1 cellular context compared by ENCODE assay signal in the genomic region with DNA sequence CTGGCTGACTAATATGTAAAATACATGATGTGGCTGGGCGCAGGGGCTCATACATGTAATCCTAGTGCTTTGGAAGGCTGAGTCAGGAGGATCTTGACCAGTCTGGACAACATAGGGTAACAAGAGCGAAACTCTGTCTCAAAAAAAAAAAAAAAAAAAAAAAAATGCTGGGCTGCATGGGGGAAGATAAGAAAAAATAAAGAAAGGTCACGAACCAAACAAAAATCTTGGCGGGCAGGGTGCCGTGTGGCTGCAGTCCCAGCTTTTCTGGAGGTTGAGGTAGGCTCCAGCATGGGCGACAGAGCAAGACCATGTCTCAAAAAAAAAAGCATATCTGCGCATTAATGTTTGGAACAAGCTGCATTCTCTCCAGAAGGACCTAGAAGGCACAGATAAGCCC.
TF ChIP-seq lines count a peak whose summit lies in the region.

No MANE protein-coding gene starts in this region.

TF ChIP-seq in HEK293, 187 proteins besides CTCF, POLR2A, EP300 and RAD21:
- TF ChIP-seq SP3 (tag by site-specific recombination; IDR thresholded peaks at IDR 0.05) = no peak
- TF ChIP-seq, protein P1, sequence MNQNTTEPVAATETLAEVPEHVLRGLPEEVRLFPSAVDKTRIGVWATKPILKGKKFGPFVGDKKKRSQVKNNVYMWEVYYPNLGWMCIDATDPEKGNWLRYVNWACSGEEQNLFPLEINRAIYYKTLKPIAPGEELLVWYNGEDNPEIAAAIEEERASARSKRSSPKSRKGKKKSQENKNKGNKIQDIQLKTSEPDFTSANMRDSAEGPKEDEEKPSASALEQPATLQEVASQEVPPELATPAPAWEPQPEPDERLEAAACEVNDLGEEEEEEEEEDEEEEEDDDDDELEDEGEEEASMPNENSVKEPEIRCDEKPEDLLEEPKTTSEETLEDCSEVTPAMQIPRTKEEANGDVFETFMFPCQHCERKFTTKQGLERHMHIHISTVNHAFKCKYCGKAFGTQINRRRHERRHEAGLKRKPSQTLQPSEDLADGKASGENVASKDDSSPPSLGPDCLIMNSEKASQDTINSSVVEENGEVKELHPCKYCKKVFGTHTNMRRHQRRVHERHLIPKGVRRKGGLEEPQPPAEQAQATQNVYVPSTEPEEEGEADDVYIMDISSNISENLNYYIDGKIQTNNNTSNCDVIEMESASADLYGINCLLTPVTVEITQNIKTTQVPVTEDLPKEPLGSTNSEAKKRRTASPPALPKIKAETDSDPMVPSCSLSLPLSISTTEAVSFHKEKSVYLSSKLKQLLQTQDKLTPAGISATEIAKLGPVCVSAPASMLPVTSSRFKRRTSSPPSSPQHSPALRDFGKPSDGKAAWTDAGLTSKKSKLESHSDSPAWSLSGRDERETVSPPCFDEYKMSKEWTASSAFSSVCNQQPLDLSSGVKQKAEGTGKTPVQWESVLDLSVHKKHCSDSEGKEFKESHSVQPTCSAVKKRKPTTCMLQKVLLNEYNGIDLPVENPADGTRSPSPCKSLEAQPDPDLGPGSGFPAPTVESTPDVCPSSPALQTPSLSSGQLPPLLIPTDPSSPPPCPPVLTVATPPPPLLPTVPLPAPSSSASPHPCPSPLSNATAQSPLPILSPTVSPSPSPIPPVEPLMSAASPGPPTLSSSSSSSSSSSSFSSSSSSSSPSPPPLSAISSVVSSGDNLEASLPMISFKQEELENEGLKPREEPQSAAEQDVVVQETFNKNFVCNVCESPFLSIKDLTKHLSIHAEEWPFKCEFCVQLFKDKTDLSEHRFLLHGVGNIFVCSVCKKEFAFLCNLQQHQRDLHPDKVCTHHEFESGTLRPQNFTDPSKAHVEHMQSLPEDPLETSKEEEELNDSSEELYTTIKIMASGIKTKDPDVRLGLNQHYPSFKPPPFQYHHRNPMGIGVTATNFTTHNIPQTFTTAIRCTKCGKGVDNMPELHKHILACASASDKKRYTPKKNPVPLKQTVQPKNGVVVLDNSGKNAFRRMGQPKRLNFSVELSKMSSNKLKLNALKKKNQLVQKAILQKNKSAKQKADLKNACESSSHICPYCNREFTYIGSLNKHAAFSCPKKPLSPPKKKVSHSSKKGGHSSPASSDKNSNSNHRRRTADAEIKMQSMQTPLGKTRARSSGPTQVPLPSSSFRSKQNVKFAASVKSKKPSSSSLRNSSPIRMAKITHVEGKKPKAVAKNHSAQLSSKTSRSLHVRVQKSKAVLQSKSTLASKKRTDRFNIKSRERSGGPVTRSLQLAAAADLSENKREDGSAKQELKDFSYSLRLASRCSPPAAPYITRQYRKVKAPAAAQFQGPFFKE (tag by site-specific recombination; IDR thresholded peaks at IDR 0.05; ENCODE audit: borderline replicate concordance) = no peak
- TF ChIP-seq, protein P2, sequence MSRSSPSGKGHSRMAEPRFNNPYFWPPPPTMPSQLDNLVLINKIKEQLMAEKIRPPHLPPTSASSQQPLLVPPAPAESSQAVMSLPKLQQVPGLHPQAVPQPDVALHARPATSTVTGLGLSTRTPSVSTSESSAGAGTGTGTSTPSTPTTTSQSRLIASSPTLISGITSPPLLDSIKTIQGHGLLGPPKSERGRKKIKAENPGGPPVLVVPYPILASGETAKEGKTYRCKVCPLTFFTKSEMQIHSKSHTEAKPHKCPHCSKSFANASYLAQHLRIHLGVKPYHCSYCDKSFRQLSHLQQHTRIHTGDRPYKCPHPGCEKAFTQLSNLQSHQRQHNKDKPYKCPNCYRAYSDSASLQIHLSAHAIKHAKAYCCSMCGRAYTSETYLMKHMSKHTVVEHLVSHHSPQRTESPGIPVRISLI (tag by site-specific recombination; IDR thresholded peaks at IDR 0.05) = peak; percentile 70; the same call in 1 of the 2 replicates
- TF ChIP-seq ZNF354C (tag by site-specific recombination; IDR thresholded peaks at IDR 0.05; ENCODE audit: borderline replicate concordance, low read depth) = no peak
- TF ChIP-seq OSR2 (tag by site-specific recombination; IDR thresholded peaks at IDR 0.05) = no peak
- TF ChIP-seq GLI4 (tag by site-specific recombination; IDR thresholded peaks at IDR 0.05) = no peak
